Comparison of ENCODE assay signal across 11 cellular contexts in the genomic region with DNA sequence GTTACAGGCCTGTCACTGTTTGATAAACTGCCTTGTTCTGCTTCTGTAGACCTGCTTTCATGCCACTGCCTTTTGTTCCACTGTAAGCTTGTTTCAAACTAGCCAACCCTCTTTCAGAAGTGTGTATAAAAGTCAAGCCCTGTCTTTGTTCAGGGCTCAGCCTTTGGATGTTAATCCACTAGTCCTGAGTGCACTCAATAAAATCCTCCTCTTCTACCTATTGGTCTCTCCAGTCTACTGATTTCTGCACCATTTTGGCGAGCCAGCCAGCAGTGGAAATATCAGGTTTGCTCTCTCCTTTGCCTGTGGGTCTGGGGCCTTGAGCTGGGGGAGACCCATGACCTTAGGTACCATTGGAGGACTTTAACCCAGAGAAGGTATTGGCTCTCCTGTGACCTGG.
"Had no signal": no experiment of that assay in that cellular context is flagged by ENCODE, and none has a peak within 500 bp of the region (broad histone marks: within the 10 kb centered on the region; RNA-seq: fewer than 3 reads in every experiment).

No MANE protein-coding gene starts in this region.

- H3K4me1 Mint-ChIP-seq: central memory CD8-positive, alpha-beta T cell; mesothelial cell of epicardium had no signal

- H3K4me3 Mint-ChIP-seq: central memory CD8-positive, alpha-beta T cell; mesothelial cell of epicardium; neural crest cell had no signal

- H3K27me3 ChIP-seq: adrenal gland, suprapubic skin had no signal

- DNase-seq: activated naive CD4-positive, alpha-beta T cell treated with anti-CD3 and anti-CD28 coated beads, Interleukin-2, amount 50 U/mL, for 16 hours; adrenal gland; effector memory CD4-positive, alpha-beta T cell; stimulated activated CD4-positive, alpha-beta T cell treated with anti-CD3 and anti-CD28 coated beads, Interleukin-12 subunit alpha, Interleukin-12 subunit beta, amount 100 ng/mL, for 4 hours; stimulated activated naive CD4-positive, alpha-beta T cell treated with Interleukin-2 at 50 U/mL for 16 hours had no signal

- H3K4me1 ChIP-seq: adrenal gland, suprapubic skin had no signal

- H3K27ac Mint-ChIP-seq: activated T-helper 2 cell treated with anti-CD3 and anti-CD28 coated beads, Interferon-gamma antibody, Interleukin-2, Interleukin-4, amounts not matched to agents 10 μg/mL and 5 μg/mL and 100 μg/mL, durations not matched to agents 14 hours and 24 hours and 36 hours; mesothelial cell of epicardium had no signal

- H3K4me3 ChIP-seq: adrenal gland, suprapubic skin had no signal

- H3K27ac ChIP-seq: adrenal gland, suprapubic skin had no signal

- H3K27me3 Mint-ChIP-seq: central memory CD8-positive, alpha-beta T cell had no signal

- H3K36me3 ChIP-seq: adrenal gland, suprapubic skin had no signal

- ATAC-seq: activated CD4-positive, CD25-positive, alpha-beta regulatory T cell treated with anti-CD3 and anti-CD28 coated beads, Interleukin-2, amount 50 U/mL, for 24 hours had no signal
